1 cellular context compared by ENCODE assay signal in the genomic region with DNA sequence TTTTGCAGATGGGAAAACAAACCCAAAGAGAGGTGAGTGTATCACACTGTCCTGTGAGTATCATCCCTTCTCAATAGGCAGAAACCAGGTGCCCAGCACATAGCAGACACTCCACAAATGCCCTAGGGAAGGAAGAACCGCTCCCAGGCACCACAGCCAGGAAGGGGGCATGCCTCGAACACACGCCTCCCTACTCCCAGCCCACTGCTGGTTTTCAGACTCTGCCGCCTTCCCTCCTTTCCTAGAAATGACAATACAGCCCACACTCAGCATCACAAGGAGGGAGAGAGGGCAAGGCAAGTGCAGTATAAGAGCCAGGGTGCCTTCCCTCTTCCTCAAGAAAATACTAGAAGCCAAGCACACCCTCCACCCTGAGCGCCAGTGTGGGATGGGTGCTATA.
TF ChIP-seq lines count a peak whose summit lies in the region.

No MANE protein-coding gene starts in this region.

TF ChIP-seq in SK-N-SH, 30 proteins besides CTCF, POLR2A, EP300 and RAD21:
- TF ChIP-seq EZH2phosphoT487 (IDR thresholded peaks at IDR 0.05; ENCODE audit: borderline replicate concordance, low read depth) (no peak), RFX5 (IDR thresholded peaks at IDR 0.05; ENCODE audit: low read length) (no peak), JUND (IDR thresholded peaks at IDR 0.05) (no peak), TEAD4 (IDR thresholded peaks at IDR 0.05; ENCODE audit: borderline replicate concordance, insufficient read depth) (no peak), YY1 (IDR thresholded peaks at IDR 0.05; ENCODE audit: low read depth) (no peak), MXI1 (IDR thresholded peaks at IDR 0.05; ENCODE audit: low read depth, low read length) (no peak), TAF1 (IDR thresholded peaks at IDR 0.05; ENCODE audit: borderline replicate concordance, low read depth, low read length) (no peak), SMC3 (IDR thresholded peaks at IDR 0.05; ENCODE audit: low read depth, low read length) (no peak), ELF1 (IDR thresholded peaks at IDR 0.05) (no peak), POLR2AphosphoS5 (IDR thresholded peaks at IDR 0.05; ENCODE audit: low read depth, low read length) (no peak), RCOR1 (IDR thresholded peaks at IDR 0.05; ENCODE audit: low read length) (no peak)
- TF ChIP-seq, protein P1, sequence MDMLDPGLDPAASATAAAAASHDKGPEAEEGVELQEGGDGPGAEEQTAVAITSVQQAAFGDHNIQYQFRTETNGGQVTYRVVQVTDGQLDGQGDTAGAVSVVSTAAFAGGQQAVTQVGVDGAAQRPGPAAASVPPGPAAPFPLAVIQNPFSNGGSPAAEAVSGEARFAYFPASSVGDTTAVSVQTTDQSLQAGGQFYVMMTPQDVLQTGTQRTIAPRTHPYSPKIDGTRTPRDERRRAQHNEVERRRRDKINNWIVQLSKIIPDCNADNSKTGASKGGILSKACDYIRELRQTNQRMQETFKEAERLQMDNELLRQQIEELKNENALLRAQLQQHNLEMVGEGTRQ (IDR thresholded peaks at IDR 0.05; ENCODE audit: borderline replicate concordance, low read depth, low read length) = no peak
- TF ChIP-seq, protein P2, sequence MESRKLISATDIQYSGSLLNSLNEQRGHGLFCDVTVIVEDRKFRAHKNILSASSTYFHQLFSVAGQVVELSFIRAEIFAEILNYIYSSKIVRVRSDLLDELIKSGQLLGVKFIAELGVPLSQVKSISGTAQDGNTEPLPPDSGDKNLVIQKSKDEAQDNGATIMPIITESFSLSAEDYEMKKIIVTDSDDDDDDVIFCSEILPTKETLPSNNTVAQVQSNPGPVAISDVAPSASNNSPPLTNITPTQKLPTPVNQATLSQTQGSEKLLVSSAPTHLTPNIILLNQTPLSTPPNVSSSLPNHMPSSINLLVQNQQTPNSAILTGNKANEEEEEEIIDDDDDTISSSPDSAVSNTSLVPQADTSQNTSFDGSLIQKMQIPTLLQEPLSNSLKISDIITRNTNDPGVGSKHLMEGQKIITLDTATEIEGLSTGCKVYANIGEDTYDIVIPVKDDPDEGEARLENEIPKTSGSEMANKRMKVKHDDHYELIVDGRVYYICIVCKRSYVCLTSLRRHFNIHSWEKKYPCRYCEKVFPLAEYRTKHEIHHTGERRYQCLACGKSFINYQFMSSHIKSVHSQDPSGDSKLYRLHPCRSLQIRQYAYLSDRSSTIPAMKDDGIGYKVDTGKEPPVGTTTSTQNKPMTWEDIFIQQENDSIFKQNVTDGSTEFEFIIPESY (IDR thresholded peaks at IDR 0.05; ENCODE audit: borderline replicate concordance, low read depth) = no peak
- TF ChIP-seq, protein P3, sequence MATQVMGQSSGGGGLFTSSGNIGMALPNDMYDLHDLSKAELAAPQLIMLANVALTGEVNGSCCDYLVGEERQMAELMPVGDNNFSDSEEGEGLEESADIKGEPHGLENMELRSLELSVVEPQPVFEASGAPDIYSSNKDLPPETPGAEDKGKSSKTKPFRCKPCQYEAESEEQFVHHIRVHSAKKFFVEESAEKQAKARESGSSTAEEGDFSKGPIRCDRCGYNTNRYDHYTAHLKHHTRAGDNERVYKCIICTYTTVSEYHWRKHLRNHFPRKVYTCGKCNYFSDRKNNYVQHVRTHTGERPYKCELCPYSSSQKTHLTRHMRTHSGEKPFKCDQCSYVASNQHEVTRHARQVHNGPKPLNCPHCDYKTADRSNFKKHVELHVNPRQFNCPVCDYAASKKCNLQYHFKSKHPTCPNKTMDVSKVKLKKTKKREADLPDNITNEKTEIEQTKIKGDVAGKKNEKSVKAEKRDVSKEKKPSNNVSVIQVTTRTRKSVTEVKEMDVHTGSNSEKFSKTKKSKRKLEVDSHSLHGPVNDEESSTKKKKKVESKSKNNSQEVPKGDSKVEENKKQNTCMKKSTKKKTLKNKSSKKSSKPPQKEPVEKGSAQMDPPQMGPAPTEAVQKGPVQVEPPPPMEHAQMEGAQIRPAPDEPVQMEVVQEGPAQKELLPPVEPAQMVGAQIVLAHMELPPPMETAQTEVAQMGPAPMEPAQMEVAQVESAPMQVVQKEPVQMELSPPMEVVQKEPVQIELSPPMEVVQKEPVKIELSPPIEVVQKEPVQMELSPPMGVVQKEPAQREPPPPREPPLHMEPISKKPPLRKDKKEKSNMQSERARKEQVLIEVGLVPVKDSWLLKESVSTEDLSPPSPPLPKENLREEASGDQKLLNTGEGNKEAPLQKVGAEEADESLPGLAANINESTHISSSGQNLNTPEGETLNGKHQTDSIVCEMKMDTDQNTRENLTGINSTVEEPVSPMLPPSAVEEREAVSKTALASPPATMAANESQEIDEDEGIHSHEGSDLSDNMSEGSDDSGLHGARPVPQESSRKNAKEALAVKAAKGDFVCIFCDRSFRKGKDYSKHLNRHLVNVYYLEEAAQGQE (IDR thresholded peaks at IDR 0.05; ENCODE audit: low read depth, low read length) = no peak
- TF ChIP-seq, protein P4, sequence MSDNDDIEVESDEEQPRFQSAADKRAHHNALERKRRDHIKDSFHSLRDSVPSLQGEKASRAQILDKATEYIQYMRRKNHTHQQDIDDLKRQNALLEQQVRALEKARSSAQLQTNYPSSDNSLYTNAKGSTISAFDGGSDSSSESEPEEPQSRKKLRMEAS (IDR thresholded peaks at IDR 0.05; ENCODE audit: low read depth) = no peak
- TF ChIP-seq, protein P5, sequence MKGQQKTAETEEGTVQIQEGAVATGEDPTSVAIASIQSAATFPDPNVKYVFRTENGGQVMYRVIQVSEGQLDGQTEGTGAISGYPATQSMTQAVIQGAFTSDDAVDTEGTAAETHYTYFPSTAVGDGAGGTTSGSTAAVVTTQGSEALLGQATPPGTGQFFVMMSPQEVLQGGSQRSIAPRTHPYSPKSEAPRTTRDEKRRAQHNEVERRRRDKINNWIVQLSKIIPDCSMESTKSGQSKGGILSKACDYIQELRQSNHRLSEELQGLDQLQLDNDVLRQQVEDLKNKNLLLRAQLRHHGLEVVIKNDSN (IDR thresholded peaks at IDR 0.05; ENCODE audit: borderline replicate concordance, low read depth) = no peak
